ENCODE assay signal across 8 cellular contexts in genomic region chr9:114588150-114588663, GRCh38. TPM values are rescaled to one million over a fixed set of nuclear protein-coding genes. Genes with fewer than 3 reads are reported as not detected.
DNase-seq lines count a peak whose midpoint lies in the region; ATAC-seq and TF ChIP-seq lines count a peak whose summit lies in the region.

No MANE protein-coding gene starts in this region.

- CTCF ChIA-PET in mammary epithelial cell (lab: Charles Lee; ENCODE audit: low non-redundant PET): no interaction called here

- in situ Hi-C loops in mammary epithelial cell (cut with MboI; ENCODE audit: low sequenced_read_pairs in 2 of 2): no loop called here

- H3K36me3 ChIP-seq in DND-41 (ENCODE audit: insufficient read depth, low read length) (peaks cover 23% of the 10 kb centered on the region), Loucy (ENCODE audit: insufficient read depth, low read length) (peaks cover 7% of the 10 kb centered on the region), mammary epithelial cell (ENCODE audit: insufficient read depth, low read length) (peaks cover 2% of the 10 kb centered on the region), right lobe of liver (peaks cover 0 to 8% (median 0%) of the 10 kb centered on the region in 4 donors), tibial artery (peaks cover 8 to 9% (median 9%) of the 10 kb centered on the region in 3 donors)

- H3K9ac ChIP-seq in DND-41 (ENCODE audit: low read depth, low read length) (peak overlapping the region; percentile 87), Loucy (ENCODE audit: low read depth, low read length, poor library complexity, severe bottlenecking) (peak overlapping the region; percentile 98), mammary epithelial cell (ENCODE audit: insufficient read depth, low read length) (peak overlapping the region; percentile 100)

- H3F3A ChIP-seq in Loucy (ENCODE audit: low read depth): 0 out of 2 replicates have a peak, but pooled peaks cover 8% of the 10 kb centered on the region

- 5% methylated on average over 13 of the region's 15 CpGs for WGBS in mammary epithelial cell (ENCODE audit: low coverage, missing lambda C conversion rate)
- 0% methylated on average over 11 of the region's 15 CpGs for WGBS in right lobe of liver (ENCODE audit: insufficient coverage, low coverage, low lambda C conversion rate, missing lambda C conversion rate)

- BruUV-seq in mammary epithelial cell (replicated peaks; lab: Mats Ljungman, UMichigan): no TSS peak

- no peaks in the 10 kb centered on the region for H3K9me2 ChIP-seq in Loucy (replicated peaks; ENCODE audit: low read depth, low read length)

- no peak for ATAC-seq in DND-41 (ENCODE audit: insufficient read depth, low read depth)
- peak in 2 of 4 donors; percentile 2 to 3 for ATAC-seq in right lobe of liver
- ATAC-seq in GM18858 (IDR thresholded peaks at IDR 0.05; ENCODE audit: unreplicated experiment): no peak

- H3K4me2 ChIP-seq in DND-41 (ENCODE audit: insufficient read depth, low read length) (peak overlapping the region; percentile 99), Loucy (ENCODE audit: low read depth, low read length, poor library complexity, severe bottlenecking) (peak overlapping the region; percentile 89), mammary epithelial cell (ENCODE audit: insufficient read depth, low read depth, low read length) (peak overlapping the region; percentile 89)

- no peak for DNase-seq in DND-41
- peak; percentile 39 for DNase-seq in mammary epithelial cell
- DNase-seq in right lobe of liver: no peak
- peak in 1 of 2 donors; percentile 34 for DNase-seq in tibial artery
- DNase-seq in NCI-H526 (lab: John Stamatoyannopoulos, UW): no peak
- no peak for DNase-seq in NCI-H2081 (lab: John Stamatoyannopoulos, UW)

- TF ChIP-seq CTCF in DND-41 (IDR thresholded peaks at IDR 0.05; ENCODE audit: borderline replicate concordance, extremely low read depth, low read length, poor library complexity, severe bottlenecking) (no peak), Loucy (conservative IDR thresholded peaks at IDR 0.05; ENCODE audit: low read length) (no peak), mammary epithelial cell (conservative IDR thresholded peaks at IDR 0.05 in 1 of 2, IDR thresholded peaks at IDR 0.05 in 1 of 2; ENCODE audit: extremely low read depth in 1 of 2, insufficient read depth in 1 of 2, low read depth in 1 of 2, low read length in 2 of 2) (no peak), right lobe of liver (IDR thresholded peaks at IDR 0.05) (no peak), tibial artery (IDR thresholded peaks at IDR 0.05) (no peak)

- H2AFZ ChIP-seq in DND-41 (ENCODE audit: low read depth, low read length) (peak overlapping the region; percentile 84), Loucy (ENCODE audit: low read length) (peak overlapping the region; percentile 88), mammary epithelial cell (ENCODE audit: low read depth, low read length) (peak overlapping the region; percentile 77)

- dilution Hi-C loops in mammary epithelial cell (cut with HindIII; ENCODE audit: low sequenced_read_pairs): loop anchor here (5.0 kb wide), 2 partner anchors 34 to 61 kb away; no protein-coding TSS in a partner anchor

- no peaks in the 10 kb centered on the region for H3K27me3 ChIP-seq in DND-41 (ENCODE audit: insufficient read depth, low read length, poor library complexity)
- no peaks in the 10 kb centered on the region for H3K27me3 ChIP-seq in Loucy (ENCODE audit: insufficient read depth, low read length, poor library complexity, severe bottlenecking)
- no peaks in the 10 kb centered on the region for H3K27me3 ChIP-seq in mammary epithelial cell (ENCODE audit: insufficient read depth, low read length)
- no peaks in the 10 kb centered on the region for H3K27me3 ChIP-seq in right lobe of liver
- no peaks in the 10 kb centered on the region for H3K27me3 ChIP-seq in tibial artery

- H4K20me1 ChIP-seq in DND-41 (ENCODE audit: insufficient read depth, low read length) (peaks cover 37% of the 10 kb centered on the region), Loucy (ENCODE audit: insufficient read depth, low read length, poor library complexity, severe bottlenecking) (peaks cover 46% of the 10 kb centered on the region), mammary epithelial cell (ENCODE audit: insufficient read depth, low read length) (no peaks in the 10 kb centered on the region)

- H3K4me3 ChIP-seq in DND-41 (ENCODE audit: low read depth in 1 of 2, low read length in 2 of 2): peak overlapping the region; percentile 68 to 77; a peak in 3 of 4 replicates
- H3K4me3 ChIP-seq in Loucy (ENCODE audit: low read length, poor library complexity, severe bottlenecking): peak overlapping the region; percentile 99
- H3K4me3 ChIP-seq in mammary epithelial cell (replicated peaks in 1 of 3; ENCODE audit: insufficient read depth in 1 of 3, low read depth in 2 of 3, low read length in 3 of 3): peak overlapping the region; percentile 72 to 94 (median 89)
- H3K4me3 ChIP-seq in right lobe of liver: peak overlapping the region; percentile 84 to 98 (median 87)
- peak overlapping the region; percentile 88 to 92 for H3K4me3 ChIP-seq in tibial artery

- H3K4me1 ChIP-seq in DND-41 (ENCODE audit: insufficient read depth, low read length) (peaks cover 48% of the 10 kb centered on the region), Loucy (ENCODE audit: insufficient read depth, low read length, poor library complexity, severe bottlenecking) (peaks cover 40% of the 10 kb centered on the region), mammary epithelial cell (ENCODE audit: insufficient read depth, low read length) (peaks cover 30% of the 10 kb centered on the region), right lobe of liver (peaks cover 0 to 54% (median 21%) of the 10 kb centered on the region in 4 donors), tibial artery (peaks cover 0 to 53% (median 38%) of the 10 kb centered on the region in 4 donors)

- peak overlapping the region; percentile 87 for H3K27ac ChIP-seq in DND-41 (ENCODE audit: low read length)
- H3K27ac ChIP-seq in mammary epithelial cell (ENCODE audit: insufficient read depth, low read depth, low read length): peak overlapping the region; percentile 96
- peak overlapping the region; percentile 90 to 97 (median 96) for H3K27ac ChIP-seq in right lobe of liver
- H3K27ac ChIP-seq in tibial artery: peak overlapping the region; percentile 90 to 92

- H3K9me3 ChIP-seq in DND-41 (ENCODE audit: insufficient read depth, low read length, severe bottlenecking): no peaks in the 10 kb centered on the region
- no peaks in the 10 kb centered on the region for H3K9me3 ChIP-seq in Loucy (ENCODE audit: insufficient read depth, low read depth, low read length)
- H3K9me3 ChIP-seq in mammary epithelial cell (replicated peaks; ENCODE audit: insufficient read depth, low read length): no peaks in the 10 kb centered on the region
- no peaks in the 10 kb centered on the region for H3K9me3 ChIP-seq in right lobe of liver
- H3K9me3 ChIP-seq in tibial artery: no peaks in the 10 kb centered on the region

- intact Hi-C loops in mammary epithelial cell (cut with micrococcal nuclease): loop anchor here (5.0 kb wide), 1 partner anchor 101 kb away; no protein-coding TSS in a partner anchor
- intact Hi-C loops in right lobe of liver (cut with DNase I): no loop called here
- intact Hi-C loops in tibial artery (cut with DNase I; ENCODE audit: low total_unique reads): loop anchor here (10.0 kb wide), 1 partner anchor 183 kb away; no protein-coding TSS in a partner anchor

- H3K79me2 ChIP-seq in DND-41 (ENCODE audit: insufficient read depth, low read length): peaks cover 59% of the 10 kb centered on the region
- peaks cover 56% of the 10 kb centered on the region for H3K79me2 ChIP-seq in Loucy (ENCODE audit: insufficient read depth, low read length)
- H3K79me2 ChIP-seq in mammary epithelial cell (ENCODE audit: insufficient read depth, low read length): peaks cover 56% of the 10 kb centered on the region

- no peak for TF ChIP-seq POLR2A in right lobe of liver (IDR thresholded peaks at IDR 0.05)

RNA-seq across cellular contexts. Expression of gene ATP6V1G1, which starts 0.6 kb away (rescaled TPM):
- total RNA-seq in mammary epithelial cell (100 to 1,000 TPM in 1 of 2 donors, 10 to 100 TPM in 1; 99.6 to 130 TPM), right lobe of liver (100 to 1,000 TPM in 2 of 6 experiments, 10 to 100 TPM in 4; 31.0 to 155 (median 49.1) TPM)
- polyA plus RNA-seq in mammary epithelial cell: 102 TPM
- polyA minus RNA-seq in mammary epithelial cell: 84.9 TPM

RNA-seq across cellular contexts. Expression of gene TMEM268, which starts 22.9 kb away (rescaled TPM):
- 10 to 100 TPM in 1 of 2 donors, 1 to 10 TPM in 1; 9.3 to 13.2 TPM for total RNA-seq in mammary epithelial cell
- 5.6 TPM for polyA plus RNA-seq in mammary epithelial cell
- polyA minus RNA-seq in mammary epithelial cell: 4.6 TPM
- total RNA-seq in right lobe of liver: 1 to 10 TPM; 3.4 to 6.5 (median 5.2) TPM

Comparison
In these comparisons a context has a peak if more than half of its experiments do, and no peak if none do; other contexts are left out.
1. intact Hi-C loops: an anchor here in mammary epithelial cell (5.0 kb wide) and tibial artery (10.0 kb wide); none called in right lobe of liver.